Comparison of ENCODE assay signal across 11 cellular contexts in the genomic region with DNA sequence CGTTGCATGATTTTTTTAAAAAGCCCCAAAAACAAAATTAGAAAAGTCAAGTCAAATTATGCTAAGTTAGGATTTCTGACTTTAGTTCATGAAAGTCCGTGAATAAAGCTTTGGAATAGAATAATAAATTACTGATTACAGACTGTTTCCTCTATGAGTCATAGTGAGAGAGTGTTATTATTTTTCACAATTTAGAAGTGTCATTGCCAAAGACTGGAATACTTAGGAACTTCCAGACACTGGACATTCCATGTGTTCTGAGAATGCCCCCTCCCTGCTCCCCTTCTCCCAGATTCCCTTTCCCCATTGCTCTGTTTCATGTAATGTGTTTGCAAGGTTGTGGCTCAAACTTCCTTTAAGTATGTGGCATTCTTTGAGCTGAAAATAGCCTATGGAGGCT.
DNase-seq lines count a peak whose midpoint lies in the region; ATAC-seq and TF ChIP-seq lines count a peak whose summit lies in the region.
"Had no signal": no experiment of that assay in that cellular context is flagged by ENCODE, and none has a peak within 500 bp of the region (broad histone marks: within the 10 kb centered on the region; RNA-seq: fewer than 3 reads in every experiment).

No MANE protein-coding gene starts in this region.

- H3K9me3 ChIP-seq in mucosa of descending colon, result no peaks in the 10 kb centered on the region

- no peak overlapping the region for H3K4me3 Mint-ChIP-seq in stimulated activated naive CD8-positive, alpha-beta T cell treated with anti-CD3 and anti-CD28 coated beads, Interleukin-15, amount 100 ng/mL, for 72 hours

- POLR2A ChIA-PET in AG04449 (lab: Yijun Ruan, JAX), result no interaction called here

- DNase-seq in AG04449 (ENCODE audit: low read depth, low spot score), result peak; percentile 68
- peak; percentile 64 for DNase-seq in LHCN-M2 (ENCODE audit: low read depth)
- peak; percentile 40 for DNase-seq in dedifferentiated amniotic fluid mesenchymal stem cell (ENCODE audit: extremely low spot score)
- DNase-seq in mucosa of descending colon, result no peak
- DNase-seq in head of caudate nucleus, result no peak
- no peak for DNase-seq in central memory CD4-positive, alpha-beta T cell
- no peak for DNase-seq in stimulated activated naive CD8-positive, alpha-beta T cell treated with anti-CD3 and anti-CD28 coated beads, Interleukin-15, amount 100 ng/mL, for 72 hours
- DNase-seq: islet precursor cell, NCI-H2029 treated with DMSO at 0.1 percent for 48 hours had no signal

- H3K9me3 Mint-ChIP-seq in stimulated activated naive CD8-positive, alpha-beta T cell treated with anti-CD3 and anti-CD28 coated beads, Interleukin-15, amount 100 ng/mL, for 72 hours, result no peaks in the 10 kb centered on the region

- TF ChIP-seq CTCF in AG04449 (IDR thresholded peaks at IDR 0.05; ENCODE audit: insufficient read depth, low read length, missing control alignments) (no peak), mucosa of descending colon (IDR thresholded peaks at IDR 0.05) (no peak)

- no peak overlapping the region for H3K4me3 ChIP-seq in AG04449 (ENCODE audit: low read depth, low read length)
- no peak overlapping the region for H3K4me3 ChIP-seq in mucosa of descending colon
- H3K4me3 ChIP-seq: skin epidermis had no signal

- CTCF ChIA-PET in AG04449 (lab: Yijun Ruan, JAX), result interaction anchor here (0.8 to 2.5 kb wide), 7 partner anchors 8 to 156 kb away, joined by 3 to 8 read pairs (median 3); no protein-coding TSS in a partner anchor

- H3K36me3 ChIP-seq in mucosa of descending colon (ENCODE audit: low read depth), result no peaks in the 10 kb centered on the region

- no peaks in the 10 kb centered on the region for H3K4me1 Mint-ChIP-seq in stimulated activated naive CD8-positive, alpha-beta T cell treated with anti-CD3 and anti-CD28 coated beads, Interleukin-15, amount 100 ng/mL, for 72 hours

- intact Hi-C loops in mucosa of descending colon (cut with DNase I, micrococcal nuclease), result no loop called here
- intact Hi-C loops in head of caudate nucleus (cut with DNase I), result no loop called here

- H3K27me3 Mint-ChIP-seq in stimulated activated naive CD8-positive, alpha-beta T cell treated with anti-CD3 and anti-CD28 coated beads, Interleukin-15, amount 100 ng/mL, for 72 hours, result peaks cover 40% of the 10 kb centered on the region

- H3K4me1 ChIP-seq in mucosa of descending colon (ENCODE audit: low read depth), result no peaks in the 10 kb centered on the region

- ATAC-seq in mucosa of descending colon (peak; percentile 22), HG03460 (IDR thresholded peaks at IDR 0.05; ENCODE audit: unreplicated experiment) (no peak)
- no peak for ATAC-seq in stimulated activated naive CD8-positive, alpha-beta T cell treated with anti-CD3 and anti-CD28 coated beads, Interleukin-15, amount 100 ng/mL, for 72 hours

- no peak overlapping the region for H3K27ac Mint-ChIP-seq in stimulated activated naive CD8-positive, alpha-beta T cell treated with anti-CD3 and anti-CD28 coated beads, Interleukin-15, amount 100 ng/mL, for 72 hours

Comparison
In these comparisons a context has a peak if more than half of its experiments do, and no peak if none do; other contexts are left out.
1. DNase-seq: peak in AG04449 (single experiment), LHCN-M2 (single experiment) and dedifferentiated amniotic fluid mesenchymal stem cell (single experiment); none in mucosa of descending colon (0 of 3), head of caudate nucleus (0 of 42), central memory CD4-positive, alpha-beta T cell (single experiment) and stimulated activated naive CD8-positive, alpha-beta T cell treated with anti-CD3 and anti-CD28 coated beads, Interleukin-15, amount 100 ng/mL, for 72 hours (0 of 2).